In the genomic region with DNA sequence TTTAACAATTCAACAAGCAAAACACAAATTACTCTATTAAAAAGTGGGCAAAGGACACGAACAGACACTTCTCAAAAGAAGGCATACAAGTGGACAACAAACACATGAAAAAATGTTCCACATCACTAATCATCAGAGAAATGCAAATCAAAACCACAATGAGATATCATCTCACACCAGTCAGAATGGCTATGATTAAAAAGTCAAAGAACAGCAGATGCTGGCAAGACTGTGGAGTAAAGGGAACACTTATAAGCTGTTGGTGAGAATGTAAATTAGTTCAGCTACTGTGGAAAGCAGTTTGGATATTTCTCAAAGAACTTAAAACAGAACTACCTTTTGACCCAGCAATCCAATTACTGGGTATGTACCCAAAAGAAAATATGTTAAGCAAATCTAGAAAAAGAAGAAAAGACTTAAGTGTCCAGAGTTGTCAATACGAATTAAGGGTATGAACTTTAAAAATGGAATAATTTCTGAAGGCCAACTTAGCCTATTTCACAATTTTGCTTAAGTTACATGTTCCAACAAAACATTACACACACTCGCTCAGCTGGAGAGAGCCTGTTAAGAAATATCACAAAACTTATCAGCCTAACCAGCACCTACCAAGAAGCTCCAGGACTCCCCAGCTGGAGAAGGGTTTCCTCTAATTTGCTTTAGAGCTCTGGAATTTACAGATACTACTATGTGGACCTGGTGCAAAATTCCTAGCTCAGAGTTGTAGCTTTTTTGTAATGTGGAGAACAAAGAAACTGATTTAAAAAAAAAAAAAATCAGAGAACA, we compare ENCODE assay signal across 22 cellular contexts.
DNase-seq lines count a peak whose midpoint lies in the region; ATAC-seq and TF ChIP-seq lines count a peak whose summit lies in the region.
"Had no signal": no experiment of that assay in that cellular context is flagged by ENCODE, and none has a peak within 500 bp of the region (broad histone marks: within the 10 kb centered on the region; RNA-seq: fewer than 3 reads in every experiment).

No MANE protein-coding gene starts in this region.

- TF ChIP-seq CTCF in DOHH2 (IDR thresholded peaks at IDR 0.05; ENCODE audit: low read depth, low read length, poor library complexity, severe bottlenecking): no peak
- TF ChIP-seq CTCF in endodermal cell (conservative IDR thresholded peaks at IDR 0.05): no peak

- H3K36me3 ChIP-seq in DOHH2 (ENCODE audit: control insufficient read depth, low read length): 0 out of 2 replicates have a peak, but pooled peaks cover 4% of the 10 kb centered on the region
- H3K36me3 ChIP-seq in endodermal cell (ENCODE audit: control insufficient read depth, insufficient read depth, low read length): peaks cover 5% of the 10 kb centered on the region
- H3K36me3 ChIP-seq in aorta (ENCODE audit: control insufficient read depth in 1 of 2, insufficient read depth in 2 of 2, low read length in 1 of 2): no peaks in the 10 kb centered on the region
- H3K36me3 ChIP-seq: esophagus muscularis mucosa, heart right ventricle had no signal

- peak overlapping the region; percentile 74 for H3K4me2 ChIP-seq in DOHH2 (ENCODE audit: low read length)

- no peaks in the 10 kb centered on the region for H3K9me2 ChIP-seq in DOHH2 (replicated peaks; ENCODE audit: control insufficient read depth, low read length)

- H3K27me3 ChIP-seq in DOHH2 (ENCODE audit: control insufficient read depth, low read length) (no peaks in the 10 kb centered on the region), endodermal cell (ENCODE audit: control insufficient read depth, insufficient read depth, low read length, poor library complexity, severe bottlenecking) (no peaks in the 10 kb centered on the region), aorta (ENCODE audit: control insufficient read depth in 1 of 2, insufficient read depth in 2 of 2, low read length in 1 of 2) (no peaks in the 10 kb centered on the region)
- H3K27me3 ChIP-seq: esophagus muscularis mucosa had no signal

- WGBS in endodermal cell (ENCODE audit: insufficient coverage in 1 of 2, insufficient read length in 1 of 2), 2 experiments: 50 to 74% methylated on average over 1 to 3 of the region's 3 CpGs
- 70 to 71% methylated on average over 3 of the region's 3 CpGs for WGBS in aorta, 2 donors

- peaks cover 48% of the 10 kb centered on the region for H3K4me1 Mint-ChIP-seq in endodermal cell
- H3K4me1 Mint-ChIP-seq: activated naive CD4-positive, alpha-beta T cell treated with anti-CD3 and anti-CD28 coated beads, Interleukin-2, amount 10 ng/mL, durations not matched to agents 7 days and 5 days; brain had no signal

- DNase-seq in endodermal cell: no peak
- no peak for DNase-seq in cerebellar cortex (ENCODE audit: low spot score)
- no peak for DNase-seq in NK-92 (lab: John Stamatoyannopoulos, UW; ENCODE audit: unreplicated experiment)
- DNase-seq in aorta: no peak
- DNase-seq in SKM-1 treated with dmso at 0.1 percent for 144 hours (lab: John Stamatoyannopoulos, UW; ENCODE audit: unreplicated experiment): no peak
- DNase-seq: activated CD4-positive, alpha-beta T cell treated with anti-CD3 and anti-CD28 coated beads, Interleukin-2, amount 50 U/mL, for 4 hours; activated naive CD4-positive, alpha-beta T cell treated with anti-CD3 and anti-CD28 coated beads, Interleukin-2, amount 10 ng/mL, durations not matched to agents 7 days and 5 days; activated T-cell treated with anti-CD3 and anti-CD28 coated beads for 4 hours; COR-L47; heart right ventricle; IMR-90; mammary epithelial cell; naive thymus-derived CD8-positive, alpha-beta T cell; NCI-H2081; NCI-H524; posterior cingulate gyrus had no signal

- H3K4me3 ChIP-seq in DOHH2 (ENCODE audit: low read length) (peak overlapping the region; percentile 54), endodermal cell (ENCODE audit: low read length) (peak overlapping the region; percentile 54), aorta (ENCODE audit: low read length in 2 of 2) (no peak overlapping the region)
- H3K4me3 ChIP-seq: esophagus muscularis mucosa, heart right ventricle had no signal

- no peaks in the 10 kb centered on the region for H3K27me3 Mint-ChIP-seq in endodermal cell (ENCODE audit: insufficient read depth)

- H3K9ac ChIP-seq in endodermal cell (ENCODE audit: extremely low read depth, low read length, poor library complexity, severe bottlenecking): no peak overlapping the region

- no peak overlapping the region for H3K4me3 Mint-ChIP-seq in endodermal cell
- H3K4me3 Mint-ChIP-seq: activated naive CD4-positive, alpha-beta T cell treated with anti-CD3 and anti-CD28 coated beads, Interleukin-2, amount 10 ng/mL, durations not matched to agents 7 days and 5 days; brain; naive thymus-derived CD8-positive, alpha-beta T cell had no signal

- ATAC-seq in GM18867 (IDR thresholded peaks at IDR 0.05; ENCODE audit: unreplicated experiment) (peak; percentile 73), HG03354 (IDR thresholded peaks at IDR 0.05; ENCODE audit: poor library complexity, severe bottlenecking, unreplicated experiment) (peak; percentile 66), aorta (ENCODE audit: low FRiP score) (no peak)
- ATAC-seq: naive thymus-derived CD8-positive, alpha-beta T cell; Panc1 had no signal

- H3K9me3 Mint-ChIP-seq in endodermal cell: peaks cover 29% of the 10 kb centered on the region

- peak overlapping the region; percentile 42 for H3K27ac Mint-ChIP-seq in endodermal cell
- H3K27ac Mint-ChIP-seq: activated naive CD4-positive, alpha-beta T cell treated with anti-CD3 and anti-CD28 coated beads, Interleukin-2, amount 10 ng/mL, durations not matched to agents 7 days and 5 days; brain; naive thymus-derived CD8-positive, alpha-beta T cell had no signal

- H3K79me2 ChIP-seq in DOHH2 (ENCODE audit: control insufficient read depth, low read length): no peaks in the 10 kb centered on the region

- H3K27ac ChIP-seq in DOHH2 (ENCODE audit: low read depth, low read length) (peak overlapping the region; percentile 82), endodermal cell (ENCODE audit: low read depth, low read length) (no peak overlapping the region), aorta (ENCODE audit: low read depth in 1 of 2, low read length in 2 of 2) (no peak overlapping the region)
- H3K27ac ChIP-seq: esophagus muscularis mucosa, heart right ventricle had no signal

- H3K9me3 ChIP-seq in DOHH2 (ENCODE audit: control insufficient read depth, insufficient read depth, low read length): peaks cover 10% of the 10 kb centered on the region
- H3K9me3 ChIP-seq in endodermal cell (ENCODE audit: control insufficient read depth, low read length): peaks cover 36% of the 10 kb centered on the region
- H3K9me3 ChIP-seq in aorta (ENCODE audit: control insufficient read depth, low read length): peaks cover 3% of the 10 kb centered on the region

- peaks cover 20% of the 10 kb centered on the region for H3K36me3 Mint-ChIP-seq in endodermal cell (ENCODE audit: low read depth)
- H3K36me3 Mint-ChIP-seq: activated naive CD4-positive, alpha-beta T cell treated with anti-CD3 and anti-CD28 coated beads, Interleukin-2, amount 10 ng/mL, durations not matched to agents 7 days and 5 days; brain had no signal

- H3K4me1 ChIP-seq in DOHH2 (ENCODE audit: control insufficient read depth, low read length) (peaks cover 56% of the 10 kb centered on the region), endodermal cell (ENCODE audit: control insufficient read depth, insufficient read depth, low read length) (peaks cover 26% of the 10 kb centered on the region), aorta (ENCODE audit: control insufficient read depth in 1 of 2, insufficient read depth in 2 of 2, low read length in 2 of 2) (no peaks in the 10 kb centered on the region)
- H3K4me1 ChIP-seq: esophagus muscularis mucosa, heart right ventricle had no signal

- intact Hi-C loops in aorta (cut with DNase I): no loop called here

- H3F3A ChIP-seq in DOHH2 (ENCODE audit: control insufficient read depth, insufficient read depth): no peaks in the 10 kb centered on the region

- no peaks in the 10 kb centered on the region for H4K20me1 ChIP-seq in DOHH2 (ENCODE audit: control insufficient read depth, insufficient read depth, low read depth, low read length)

Comparison
In these comparisons a context has a peak if more than half of its experiments do, and no peak if none do; other contexts are left out.
1. H3K4me3 ChIP-seq: peak in DOHH2 (single experiment) and endodermal cell (single experiment); none in aorta (0 of 2).